Comparison of ENCODE assay signal across 1 cellular context in genomic region chr16:711548-712320, GRCh38.
TF ChIP-seq lines count a peak whose summit lies in the region.

No MANE protein-coding gene starts in this region.

TF ChIP-seq in HCT116, 20 proteins besides CTCF, POLR2A, EP300 and RAD21:
- no peak for TF ChIP-seq SRF (IDR thresholded peaks at IDR 0.05; ENCODE audit: low read depth)
TF ChIP-seq in HCT116: peak in this region for 0.
